Comparison of ENCODE assay signal across 1 cellular context in the genomic region with DNA sequence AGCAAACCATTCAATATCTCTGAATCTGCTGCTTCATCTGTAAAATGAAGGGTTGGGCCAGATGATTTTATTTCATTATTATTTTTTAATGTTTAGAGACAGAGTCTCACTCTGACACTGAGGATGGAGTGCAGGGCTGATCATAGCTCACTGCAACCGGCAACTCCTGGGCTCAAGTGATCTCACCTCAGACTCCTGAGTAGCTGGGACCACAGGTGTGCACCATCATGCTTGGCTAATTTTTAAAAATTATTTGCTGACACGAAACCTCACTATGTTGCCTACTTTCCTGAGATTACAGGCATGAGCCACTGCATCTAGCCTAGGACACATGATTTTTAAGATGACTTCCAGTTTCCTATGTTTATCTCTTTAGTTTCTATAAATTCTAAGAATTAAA.
TF ChIP-seq lines count a peak whose summit lies in the region.

No MANE protein-coding gene starts in this region.

TF ChIP-seq in H1, 55 proteins besides CTCF, POLR2A, EP300 and RAD21:
- no peak for TF ChIP-seq FOSL1 (IDR thresholded peaks at IDR 0.05; ENCODE audit: insufficient read depth, low read depth, low read length)
- no peak for TF ChIP-seq CREB1 (IDR thresholded peaks at IDR 0.05)
- no peak for TF ChIP-seq NRF1 (IDR thresholded peaks at IDR 0.05; ENCODE audit: low read depth, low read length)
- no peak for TF ChIP-seq E2F6 (IDR thresholded peaks at IDR 0.05)
- no peak for TF ChIP-seq CEBPB (IDR thresholded peaks at IDR 0.05; ENCODE audit: low read depth, low read length)
- TF ChIP-seq SIRT6 (IDR thresholded peaks at IDR 0.05; ENCODE audit: low read length): no peak
- TF ChIP-seq, protein P1, sequence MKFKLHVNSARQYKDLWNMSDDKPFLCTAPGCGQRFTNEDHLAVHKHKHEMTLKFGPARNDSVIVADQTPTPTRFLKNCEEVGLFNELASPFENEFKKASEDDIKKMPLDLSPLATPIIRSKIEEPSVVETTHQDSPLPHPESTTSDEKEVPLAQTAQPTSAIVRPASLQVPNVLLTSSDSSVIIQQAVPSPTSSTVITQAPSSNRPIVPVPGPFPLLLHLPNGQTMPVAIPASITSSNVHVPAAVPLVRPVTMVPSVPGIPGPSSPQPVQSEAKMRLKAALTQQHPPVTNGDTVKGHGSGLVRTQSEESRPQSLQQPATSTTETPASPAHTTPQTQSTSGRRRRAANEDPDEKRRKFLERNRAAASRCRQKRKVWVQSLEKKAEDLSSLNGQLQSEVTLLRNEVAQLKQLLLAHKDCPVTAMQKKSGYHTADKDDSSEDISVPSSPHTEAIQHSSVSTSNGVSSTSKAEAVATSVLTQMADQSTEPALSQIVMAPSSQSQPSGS (IDR thresholded peaks at IDR 0.05; ENCODE audit: low read length): no peak
- no peak for TF ChIP-seq SP1 (IDR thresholded peaks at IDR 0.05; ENCODE audit: low read depth, low read length)
- no peak for TF ChIP-seq RNF2 (IDR thresholded peaks at IDR 0.05; ENCODE audit: borderline replicate concordance, low read depth, low read length, missing control alignments, poor library complexity, severe bottlenecking)
- no peak for TF ChIP-seq SP4 (IDR thresholded peaks at IDR 0.05; ENCODE audit: low read length)
- TF ChIP-seq KDM5A (IDR thresholded peaks at IDR 0.05; ENCODE audit: low read length): no peak
- no peak for TF ChIP-seq JUN (IDR thresholded peaks at IDR 0.05; ENCODE audit: low read depth, low read length)
- no peak for TF ChIP-seq KDM4A (IDR thresholded peaks at IDR 0.05; ENCODE audit: low read depth, low read length, severe bottlenecking)
- TF ChIP-seq CBX8 (IDR thresholded peaks at IDR 0.05; ENCODE audit: borderline replicate concordance, low read depth, low read length): no peak
- TF ChIP-seq PHF8 (conservative IDR thresholded peaks at IDR 0.05; ENCODE audit: low read depth, low read length): no peak
- TF ChIP-seq SP2 (IDR thresholded peaks at IDR 0.05; ENCODE audit: low read length): no peak
- no peak for TF ChIP-seq POU5F1 (IDR thresholded peaks at IDR 0.05; ENCODE audit: low read depth, low read length)
